1 cellular context compared by ENCODE assay signal in the genomic region with DNA sequence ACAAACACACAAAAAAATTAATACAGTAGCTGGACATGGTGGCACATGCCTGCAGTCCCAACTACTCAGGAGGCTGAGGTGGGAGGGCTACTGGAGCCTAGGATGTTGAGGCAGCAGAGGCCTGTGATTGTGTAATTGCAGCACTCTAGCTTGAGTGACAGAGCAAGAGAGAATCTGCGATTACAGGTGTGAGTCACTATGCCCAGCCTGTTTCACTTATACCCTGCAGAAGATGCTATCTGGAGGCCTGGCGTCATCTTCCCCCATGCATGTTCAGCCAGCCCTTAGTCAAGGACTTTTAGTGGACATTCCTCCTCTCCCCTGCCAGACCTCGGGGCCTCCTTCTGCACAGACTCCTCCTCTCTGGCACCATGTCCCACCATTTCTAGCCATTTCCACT.
TF ChIP-seq lines count a peak whose summit lies in the region.

No MANE protein-coding gene starts in this region.

TF ChIP-seq in HCT116, 20 proteins besides CTCF, POLR2A, EP300 and RAD21 (continued from another document):
- TF ChIP-seq SP1 (IDR thresholded peaks at IDR 0.05; ENCODE audit: low read depth) (no peak), ZBTB33 (IDR thresholded peaks at IDR 0.05; ENCODE audit: extremely low read depth, insufficient replicate concordance, low read length) (no peak), EGR1 (IDR thresholded peaks at IDR 0.05; ENCODE audit: low read depth) (no peak), JUND (IDR thresholded peaks at IDR 0.05) (no peak), EZH2 (IDR thresholded peaks at IDR 0.05) (no peak), CEBPB (IDR thresholded peaks at IDR 0.05; ENCODE audit: low read depth) (no peak; the same call in none of the 2 replicates), YY1 (IDR thresholded peaks at IDR 0.05; ENCODE audit: extremely low read depth, insufficient replicate concordance, low read depth, low read length) (no peak), MAX (IDR thresholded peaks at IDR 0.05) (no peak), SIN3A (IDR thresholded peaks at IDR 0.05; ENCODE audit: low read depth) (no peak), TCF7L2 (IDR thresholded peaks at IDR 0.05; ENCODE audit: borderline replicate concordance, extremely low read depth, insufficient read depth, insufficient read length) (no peak), ZNF274 (IDR thresholded peaks at IDR 0.05; ENCODE audit: low read depth, low read length) (no peak)
TF ChIP-seq in HCT116: peak in this region for 0.
